8 cellular contexts compared by ENCODE assay signal in genomic region chr19:40819479-40820234, GRCh38. TPM values are rescaled to one million over a fixed set of nuclear protein-coding genes. Genes with fewer than 3 reads are reported as not detected.
DNase-seq lines count a peak whose midpoint lies in the region; ATAC-seq and TF ChIP-seq lines count a peak whose summit lies in the region.
"Not testable (repeated sequence)": the region's sequence is repeated elsewhere in the genome, so short reads cannot be mapped to it uniquely, and the experiment has no call there.

No MANE protein-coding gene starts in this region.

- intact Hi-C loops in lower lobe of right lung (cut with DNase I): not testable (repeated sequence)

- H3K4me3 ChIP-seq in epithelial cell of proximal tubule (ENCODE audit: low read depth, low read length); lower lobe of right lung: not testable (repeated sequence)

- in situ Hi-C loops in ACHN (cut with HindIII; ENCODE audit: low pct_ligation_motif_present, low pct_unique_long_range_greater_than_20kb, low sequenced_read_pairs): not testable (repeated sequence)

- DNase-seq in ACHN (peak; percentile 11), NCI-H2171 (lab: John Stamatoyannopoulos, UW) (peak; percentile 20), T-helper 9 cell (peak; percentile 70), lower lobe of right lung (peak; percentile 57)
- peak in 3 of 4 experiments; percentile 35 to 62 (median 53) for DNase-seq in activated naive CD4-positive, alpha-beta T cell (lab: John Stamatoyannopoulos, UW)
- DNase-seq in epithelial cell of proximal tubule (ENCODE audit: low read depth): not testable (repeated sequence)
- peak; percentile 47 for DNase-seq in stimulated activated CD4-positive, alpha-beta T cell treated with anti-CD3 and anti-CD28 coated beads, Interleukin-2, amount 100 ng/mL, for 4 hours (ENCODE audit: low read depth)

- TF ChIP-seq CTCF in GM12874 (IDR thresholded peaks at IDR 0.05; ENCODE audit: insufficient read depth, low read depth, low read length): peak; percentile 47
- TF ChIP-seq CTCF in epithelial cell of proximal tubule (conservative IDR thresholded peaks at IDR 0.05; ENCODE audit: low read depth, low read length): peak; percentile 70
- peak; percentile 77 for TF ChIP-seq CTCF in lower lobe of right lung (IDR thresholded peaks at IDR 0.05)

- peak overlapping the region; percentile 32 for H3K27ac ChIP-seq in lower lobe of right lung

- peaks cover 38% of the 10 kb centered on the region for H3K4me1 ChIP-seq in lower lobe of right lung

- not testable (repeated sequence) for H3K36me3 ChIP-seq in lower lobe of right lung

- H3K27me3 ChIP-seq in lower lobe of right lung (ENCODE audit: low read depth): not testable (repeated sequence)

- ATAC-seq in lower lobe of right lung: peak; percentile 67 to 80

- H3K9me3 ChIP-seq in lower lobe of right lung: not testable (repeated sequence)

RNA-seq across cellular contexts. Expression of gene EGLN2, which starts 20.7 kb away (rescaled TPM):
- total RNA-seq in epithelial cell of proximal tubule (78.9 and 90.3 TPM in 2 replicates), lower lobe of right lung (188 TPM)

RNA-seq across cellular contexts. Expression of gene CYP2A6, which starts 30.6 kb away (rescaled TPM):
- not detected in 2 replicates for total RNA-seq in epithelial cell of proximal tubule
- total RNA-seq in lower lobe of right lung: 2.0 TPM

RNA-seq across cellular contexts. Expression of gene RAB4B, which starts 41.6 kb away (rescaled TPM):
- total RNA-seq in epithelial cell of proximal tubule (20.6 and 23.6 TPM in 2 replicates), lower lobe of right lung (48.5 TPM)

RNA-seq across cellular contexts. Expression of gene MIA, which starts 44.3 kb away (rescaled TPM):
- 0.80 TPM in 1 of 2 replicates, not detected in the other for total RNA-seq in epithelial cell of proximal tubule
- total RNA-seq in lower lobe of right lung: 1.7 TPM
